9 cellular contexts compared by ENCODE assay signal in the genomic region with DNA sequence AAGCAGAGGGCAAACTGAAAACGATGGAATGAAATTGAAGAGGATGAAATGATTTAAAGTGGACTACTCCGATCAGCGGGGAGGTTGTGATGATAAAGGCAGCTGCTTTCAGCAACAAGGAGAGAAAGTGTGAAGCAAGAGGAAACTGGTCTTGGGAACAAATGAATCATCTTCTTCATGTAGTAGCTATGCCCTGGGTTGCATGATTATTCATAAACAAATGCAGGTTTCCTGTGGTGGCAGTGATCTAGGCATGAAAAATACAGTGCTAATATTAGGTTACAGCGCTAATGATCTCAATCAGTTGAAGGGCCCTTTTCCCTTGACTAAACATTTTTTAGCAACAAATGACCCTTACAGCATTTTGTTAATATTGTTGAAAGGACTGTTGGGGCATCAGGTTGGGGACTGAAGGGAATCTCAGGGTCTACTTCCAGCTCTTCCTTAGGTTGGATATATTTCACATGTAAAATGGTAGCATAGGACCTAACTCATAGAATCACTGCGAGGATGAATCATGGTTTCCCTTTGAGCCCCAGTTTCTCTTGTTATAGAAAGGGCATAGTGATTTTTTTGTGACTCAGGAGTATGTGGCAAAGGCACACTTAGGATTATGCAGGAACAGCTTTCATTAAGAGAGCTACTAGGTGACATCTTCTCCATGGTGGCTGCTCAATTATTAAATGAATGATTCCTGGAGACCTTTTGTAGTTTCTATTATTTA. TPM values are rescaled to one million over a fixed set of nuclear protein-coding genes. Genes with fewer than 3 reads are reported as not detected.
A peak's percentile ranks its signal among the peaks of the same experiment; 100 is the strongest.
DNase-seq lines count a peak whose midpoint lies in the region; ATAC-seq, FAIRE-seq and TF ChIP-seq lines count a peak whose summit lies in the region.
"Had no signal": no experiment of that assay in that cellular context is flagged by ENCODE, and none has a peak within 500 bp of the region (broad histone marks: within the 10 kb centered on the region; RNA-seq: fewer than 3 reads in every experiment).

No MANE protein-coding gene starts in this region.

- H3K79me2 ChIP-seq in keratinocyte (ENCODE audit: control insufficient read depth, insufficient read depth, low read length), result peaks cover 30% of the 10 kb centered on the region

- no peaks in the 10 kb centered on the region for H4K20me1 ChIP-seq in keratinocyte (ENCODE audit: control insufficient read depth, extremely low read depth, insufficient read depth, low read length)

- peaks cover 42% of the 10 kb centered on the region for H3K27me3 Mint-ChIP-seq in activated T-helper 1 cell treated with anti-CD3 and anti-CD28 coated beads, Interleukin-12 subunit alpha, Interleukin-12 subunit beta, Interleukin-2, Interleukin-4 antibody, amounts not matched to agents 30 ng/mL and 10 ng/mL and 1 ng/mL, durations not matched to agents 14 hours and 24 hours and 36 hours (ENCODE audit: insufficient read depth)

- intact Hi-C loops in activated T-helper 1 cell treated with anti-CD3 and anti-CD28 coated beads, Interleukin-12 subunit alpha, Interleukin-12 subunit beta, Interleukin-2, Interleukin-4 antibody, amounts not matched to agents 30 ng/mL and 10 ng/mL and 1 ng/mL, durations not matched to agents 14 hours and 24 hours and 36 hours (cut with micrococcal nuclease), result loop anchor here (1.0 to 5.0 kb wide), 2 partner anchors 38 to 263 kb away; partner anchors contain the start of gene NRDC
- intact Hi-C loops in lower lobe of right lung (cut with DNase I), result no loop called here

- H3K9me3 ChIP-seq in keratinocyte (ENCODE audit: control insufficient read depth, low read depth, low read length) (no peaks in the 10 kb centered on the region), lower lobe of right lung (no peaks in the 10 kb centered on the region)
- H3K9me3 ChIP-seq: body of pancreas had no signal

- peak overlapping the region; percentile 88 for H2AFZ ChIP-seq in keratinocyte (ENCODE audit: control insufficient read depth, low read length)

- H3K9ac ChIP-seq in keratinocyte (ENCODE audit: control insufficient read depth, extremely low read depth, insufficient read depth, low read length), result peak overlapping the region; percentile 90

- H3K27ac ChIP-seq in keratinocyte (ENCODE audit: control insufficient read depth, insufficient read depth, low read length) (peak overlapping the region; percentile 99), lower lobe of right lung (no peak overlapping the region), coronary artery (no peak overlapping the region)

- H3K9me1 ChIP-seq in keratinocyte (ENCODE audit: control insufficient read depth, extremely low read depth, insufficient read depth, low read length), result no peaks in the 10 kb centered on the region

- H3K36me3 ChIP-seq in keratinocyte (ENCODE audit: control insufficient read depth in 2 of 2, extremely low read depth in 1 of 2, insufficient read depth in 2 of 2, low read length in 2 of 2) (no peaks in the 10 kb centered on the region), lower lobe of right lung (no peaks in the 10 kb centered on the region)

- H3K27me3 ChIP-seq in keratinocyte (ENCODE audit: control insufficient read depth, extremely low read depth, insufficient read depth, low read length) (no peaks in the 10 kb centered on the region), lower lobe of right lung (ENCODE audit: low read depth) (no peaks in the 10 kb centered on the region)
- H3K27me3 ChIP-seq: body of pancreas had no signal

- no peaks in the 10 kb centered on the region for H3K9me3 Mint-ChIP-seq in activated T-helper 1 cell treated with anti-CD3 and anti-CD28 coated beads, Interleukin-12 subunit alpha, Interleukin-12 subunit beta, Interleukin-2, Interleukin-4 antibody, amounts not matched to agents 30 ng/mL and 10 ng/mL and 1 ng/mL, durations not matched to agents 14 hours and 24 hours and 36 hours

- no peak overlapping the region for H3K4me3 Mint-ChIP-seq in activated T-helper 1 cell treated with anti-CD3 and anti-CD28 coated beads, Interleukin-12 subunit alpha, Interleukin-12 subunit beta, Interleukin-2, Interleukin-4 antibody, amounts not matched to agents 30 ng/mL and 10 ng/mL and 1 ng/mL, durations not matched to agents 14 hours and 24 hours and 36 hours

- TF ChIP-seq CTCF in keratinocyte (optimal IDR thresholded peaks at IDR 0.05 in 1 of 3, IDR thresholded peaks at IDR 0.05 in 1 of 3, conservative IDR thresholded peaks at IDR 0.05 in 1 of 3; ENCODE audit: extremely low read depth in 1 of 3, insufficient read depth in 2 of 3, low read length in 3 of 3) (no peak), lower lobe of right lung (IDR thresholded peaks at IDR 0.05) (no peak), coronary artery (IDR thresholded peaks at IDR 0.05) (no peak)

- peaks cover 34% of the 10 kb centered on the region for H3K4me1 Mint-ChIP-seq in activated T-helper 1 cell treated with anti-CD3 and anti-CD28 coated beads, Interleukin-12 subunit alpha, Interleukin-12 subunit beta, Interleukin-2, Interleukin-4 antibody, amounts not matched to agents 30 ng/mL and 10 ng/mL and 1 ng/mL, durations not matched to agents 14 hours and 24 hours and 36 hours (ENCODE audit: low read depth)

- H3K4me2 ChIP-seq in keratinocyte (ENCODE audit: control insufficient read depth, extremely low read depth, insufficient read depth, low read depth, low read length), result peak overlapping the region; percentile 100

- peak; percentile 63 for ATAC-seq in GM18861 (IDR thresholded peaks at IDR 0.05; ENCODE audit: unreplicated experiment)
- ATAC-seq in HG03520 (IDR thresholded peaks at IDR 0.05; ENCODE audit: unreplicated experiment), result peak; percentile 48
- ATAC-seq in lower lobe of right lung, result no peak
- ATAC-seq in GM19395 (IDR thresholded peaks at IDR 0.05; ENCODE audit: unreplicated experiment), result no peak
- ATAC-seq: body of pancreas had no signal

- H3K4me1 ChIP-seq in keratinocyte (ENCODE audit: control insufficient read depth, extremely low read depth, insufficient read depth, low read length), result peaks cover 37% of the 10 kb centered on the region
- H3K4me1 ChIP-seq in lower lobe of right lung, result peaks cover 33% of the 10 kb centered on the region

- FAIRE-seq in keratinocyte (lab: Jason Lieb, UNC), result peak; percentile 92

- peak overlapping the region; percentile 36 for H3K27ac Mint-ChIP-seq in activated T-helper 1 cell treated with anti-CD3 and anti-CD28 coated beads, Interleukin-12 subunit alpha, Interleukin-12 subunit beta, Interleukin-2, Interleukin-4 antibody, amounts not matched to agents 30 ng/mL and 10 ng/mL and 1 ng/mL, durations not matched to agents 14 hours and 24 hours and 36 hours

- dilution Hi-C loops in keratinocyte (cut with MboI; ENCODE audit: extremely low pct_ligation_motif_present, low sequenced_read_pairs), result no loop called here

- H3K4me3 ChIP-seq in keratinocyte (ENCODE audit: control insufficient read depth in 2 of 3, extremely low read depth in 1 of 3, insufficient read depth in 2 of 3, low read depth in 1 of 3, low read length in 3 of 3), result peak overlapping the region in 2 of 3 experiments; percentile 70 to 87
- H3K4me3 ChIP-seq in lower lobe of right lung, result no peak overlapping the region
- H3K4me3 ChIP-seq in coronary artery, result no peak overlapping the region
- H3K4me3 ChIP-seq: body of pancreas had no signal

- H3K36me3 Mint-ChIP-seq in activated T-helper 1 cell treated with anti-CD3 and anti-CD28 coated beads, Interleukin-12 subunit alpha, Interleukin-12 subunit beta, Interleukin-2, Interleukin-4 antibody, amounts not matched to agents 30 ng/mL and 10 ng/mL and 1 ng/mL, durations not matched to agents 14 hours and 24 hours and 36 hours (ENCODE audit: low read depth), result no peaks in the 10 kb centered on the region

- in situ Hi-C loops in ACHN (cut with HindIII; ENCODE audit: low pct_ligation_motif_present, low pct_unique_long_range_greater_than_20kb, low sequenced_read_pairs), result no loop called here

- DNase-seq in ACHN, result peak; percentile 42
- no peak for DNase-seq in activated T-helper 1 cell treated with anti-CD3 and anti-CD28 coated beads, Interleukin-12 subunit alpha, Interleukin-12 subunit beta, Interleukin-2, Interleukin-4 antibody, amounts not matched to agents 30 ng/mL and 10 ng/mL and 1 ng/mL, durations not matched to agents 14 hours and 24 hours and 36 hours (ENCODE audit: low spot score)
- DNase-seq in keratinocyte (ENCODE audit: low read depth, low spot score), result peak; percentile 70
- no peak for DNase-seq in lower lobe of right lung
- DNase-seq in coronary artery (ENCODE audit: low spot score), result no peak

RNA-seq across cellular contexts. Expression of gene ZFYVE9, which starts 1.9 kb away (rescaled TPM):
- total RNA-seq in activated T-helper 1 cell treated with anti-CD3 and anti-CD28 coated beads, Interleukin-12 subunit alpha, Interleukin-12 subunit beta, Interleukin-2, Interleukin-4 antibody, amounts not matched to agents 30 ng/mL and 10 ng/mL and 1 ng/mL, durations not matched to agents 14 hours and 24 hours and 36 hours, result 3.2 and 4.1 TPM in 2 replicates
- polyA plus RNA-seq in keratinocyte, result 17.1 to 27.7 TPM (median 25.4 TPM) in 3 replicates
- 18.3 TPM for polyA plus RNA-seq in keratinocyte (2011; ENCODE audit: low read depth)
- 18.4 and 29.8 TPM in 2 replicates for polyA plus RNA-seq in keratinocyte (2011; cell fraction: cytosol; rRNA removed)
- polyA plus RNA-seq in keratinocyte (2011; cell fraction: nucleus; rRNA removed), result 23.6 and 24.3 TPM in 2 replicates
- 20.6 and 22.0 TPM in 2 replicates for polyA plus RNA-seq in keratinocyte (2012; ENCODE audit: low replicate concordance)
- polyA minus RNA-seq in keratinocyte, result 22.9 to 61.7 TPM (median 51.0 TPM) in 3 replicates
- 32.0 TPM for polyA minus RNA-seq in keratinocyte (2011; cell fraction: cytosol; rRNA and poly(A)+ RNA removed)
- polyA minus RNA-seq in keratinocyte (2011; cell fraction: nucleus; rRNA and poly(A)+ RNA removed), result 32.7 and 70.1 TPM in 2 replicates
- 18.7 TPM for total RNA-seq in lower lobe of right lung

Comparison
In these comparisons a context has a peak if more than half of its experiments do, and no peak if none do; other contexts are left out.
1. DNase-seq: peak in ACHN (single experiment) and keratinocyte (single experiment); none in activated T-helper 1 cell treated with anti-CD3 and anti-CD28 coated beads, Interleukin-12 subunit alpha, Interleukin-12 subunit beta, Interleukin-2, Interleukin-4 antibody, amounts not matched to agents 30 ng/mL and 10 ng/mL and 1 ng/mL, durations not matched to agents 14 hours and 24 hours and 36 hours (single experiment), lower lobe of right lung (single experiment) and coronary artery (single experiment).
2. ATAC-seq: peak in GM18861 (single experiment) and HG03520 (single experiment); none in lower lobe of right lung (0 of 2) and GM19395 (single experiment).
3. H3K4me3 ChIP-seq: peak in keratinocyte (2 of 3); none in lower lobe of right lung (single experiment) and coronary artery (single experiment).